ENCODE assay signal across 8 cellular contexts in the genomic region with DNA sequence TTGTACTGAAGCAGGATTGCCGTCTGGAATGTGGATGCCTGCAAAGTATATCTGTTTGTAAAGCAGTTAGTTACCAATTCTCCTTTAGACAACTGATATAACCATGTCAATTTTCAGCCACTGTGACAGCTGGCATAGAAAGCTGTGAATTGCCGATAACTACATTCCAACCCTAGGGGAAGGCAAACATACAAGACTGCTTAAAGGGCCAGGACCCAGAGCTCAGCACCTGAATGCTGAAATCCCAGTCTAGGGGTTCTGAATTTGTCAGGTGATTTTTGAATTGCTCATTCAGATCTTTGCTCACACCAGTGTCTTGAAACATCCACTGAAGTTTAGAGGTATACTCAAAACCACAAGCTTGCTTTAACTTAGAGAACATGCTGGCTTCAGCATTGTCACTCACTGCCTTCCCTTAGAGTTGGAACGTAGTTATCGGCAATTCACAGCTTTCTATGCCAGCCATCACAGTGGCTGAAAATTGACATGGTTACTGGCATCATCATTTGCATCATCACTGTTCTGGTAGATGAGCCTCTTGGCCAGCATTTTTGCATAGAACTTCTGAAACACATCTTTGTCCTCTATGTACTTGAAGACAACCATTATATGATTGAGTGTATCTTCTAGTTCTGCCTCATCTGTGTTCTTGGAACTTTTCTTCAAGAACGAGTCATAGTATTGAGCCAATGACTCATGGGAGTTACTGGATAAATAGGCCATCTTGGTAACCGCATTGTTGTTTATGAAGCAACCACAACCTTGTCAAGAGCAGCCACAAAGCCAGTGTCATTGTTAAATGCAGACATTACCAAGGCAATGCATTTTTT.
DNase-seq lines count a peak whose midpoint lies in the region; ATAC-seq and TF ChIP-seq lines count a peak whose summit lies in the region.

No MANE protein-coding gene starts in this region.

- DNase-seq in stimulated activated naive CD4-positive, alpha-beta T cell treated with Interleukin-2 at 50 U/mL for 16 hours (lab: John Stamatoyannopoulos, UW): peak; percentile 2
- DNase-seq in stimulated activated naive CD4-positive, alpha-beta T cell (lab: John Stamatoyannopoulos, UW): no peak
- DNase-seq in brain pericyte (ENCODE audit: low read depth, low spot score) (peak; percentile 11), anterior cingulate cortex (lab: John Stamatoyannopoulos, UW) (no peak), SIG-M5 treated with dmso at 0.1 percent for 504 hours (lab: John Stamatoyannopoulos, UW; ENCODE audit: unreplicated experiment) (no peak), GM13977 (ENCODE audit: low spot score) (no peak), putamen (ENCODE audit: low spot score) (no peak)

- in situ Hi-C loops in GM13977 (cut with MboI; ENCODE audit: low pct_unique_long_range_greater_than_20kb, low sequenced_read_pairs, unreplicated experiment): no loop called here

- TF ChIP-seq CTCF in GM13977 (IDR thresholded peaks at IDR 0.05; ENCODE audit: extremely low read depth, insufficient read depth, missing control alignments): no peak

- ATAC-seq in HG03457 (IDR thresholded peaks at IDR 0.05; ENCODE audit: unreplicated experiment): peak; percentile 85

Comparison
In these comparisons a context has a peak if more than half of its experiments do, and no peak if none do; other contexts are left out.
1. DNase-seq: peak in stimulated activated naive CD4-positive, alpha-beta T cell treated with Interleukin-2 at 50 U/mL for 16 hours (single experiment) and brain pericyte (single experiment); none in stimulated activated naive CD4-positive, alpha-beta T cell (0 of 6), anterior cingulate cortex (0 of 58), SIG-M5 treated with dmso at 0.1 percent for 504 hours (single experiment), GM13977 (single experiment) and putamen (single experiment).